ENCODE assay signal across 8 cellular contexts in genomic region chr12:94710933-94711332, GRCh38.
DNase-seq lines count a peak whose midpoint lies in the region; ATAC-seq and TF ChIP-seq lines count a peak whose summit lies in the region.

No MANE protein-coding gene starts in this region.

- H4K20me1 ChIP-seq in GM23248 (ENCODE audit: insufficient read depth), result no peaks in the 10 kb centered on the region

- H3K9me3 ChIP-seq in GM23248 (ENCODE audit: low read depth) (no peaks in the 10 kb centered on the region), ascending aorta (no peaks in the 10 kb centered on the region)

- TF ChIP-seq CTCF in C4-2B (conservative IDR thresholded peaks at IDR 0.05) (peak; percentile 41), ascending aorta (IDR thresholded peaks at IDR 0.05) (peak in 1 of 3 experiments; percentile 14)

- H2AFZ ChIP-seq in GM23248, result no peak overlapping the region

- intact Hi-C loops in ascending aorta (cut with DNase I), result no loop called here

- 55 to 60% methylated on average over 3 of the region's 3 CpGs for WGBS in GM23248 (ENCODE audit: low coverage in 1 of 2, low lambda C conversion rate in 2 of 2, missing lambda C conversion rate in 2 of 2), 2 experiments

- peak; percentile 29 for DNase-seq in GM23248
- DNase-seq in RPMI8226, result peak; percentile 27
- peak; percentile 20 for DNase-seq in stimulated activated naive CD8-positive, alpha-beta T cell treated with anti-CD3 and anti-CD28 coated beads, Interleukin-15, Interleukin-2, amounts not matched to agents 100 U/mL and 50 U/mL, for 24 hours
- no peak for DNase-seq in NCI-H446 (lab: John Stamatoyannopoulos, UW)
- no peak for DNase-seq in ascending aorta (ENCODE audit: low spot score in 2 of 2)

- H3K9me2 ChIP-seq in GM23248 (ENCODE audit: insufficient read depth), result no peaks in the 10 kb centered on the region

- H3K9ac ChIP-seq in GM23248, result no peak overlapping the region

- H3K4me3 ChIP-seq in GM23248, result no peak overlapping the region
- no peak overlapping the region for H3K4me3 ChIP-seq in ascending aorta

- H3K27ac ChIP-seq in C4-2B (no peak overlapping the region), GM23248 (no peak overlapping the region), ascending aorta (no peak overlapping the region)

- in situ Hi-C loops in GM23248 (cut with MboI), result no loop called here

- no peaks in the 10 kb centered on the region for H3K36me3 ChIP-seq in GM23248 (ENCODE audit: low read depth)
- no peaks in the 10 kb centered on the region for H3K36me3 ChIP-seq in ascending aorta

- H3K4me1 ChIP-seq in GM23248 (ENCODE audit: insufficient read depth) (peaks cover 10% of the 10 kb centered on the region; the same call in 1 of the 2 replicates), ascending aorta (peaks cover 0 to 6% of the 10 kb centered on the region in 2 donors)

- H3K27me3 ChIP-seq in GM23248 (replicated peaks; ENCODE audit: insufficient read depth) (peaks cover 7% of the 10 kb centered on the region; the same call in 1 of the 2 replicates), ascending aorta (no peaks in the 10 kb centered on the region)

- H3F3A ChIP-seq in GM23248 (ENCODE audit: insufficient read depth), result no peaks in the 10 kb centered on the region; the same call in 1 of the 2 replicates

- no peak overlapping the region for H3K4me2 ChIP-seq in GM23248 (ENCODE audit: unreplicated experiment)

- peak; percentile 22 for ATAC-seq in esophagus mucosa
- peak; percentile 40 for ATAC-seq in stimulated activated naive CD8-positive, alpha-beta T cell treated with anti-CD3 and anti-CD28 coated beads, Interleukin-15, Interleukin-2, amounts not matched to agents 100 U/mL and 50 U/mL, for 24 hours
- ATAC-seq in GM19397 (IDR thresholded peaks at IDR 0.05; ENCODE audit: unreplicated experiment), result no peak

- H3K79me2 ChIP-seq in GM23248 (ENCODE audit: insufficient read depth), result no peaks in the 10 kb centered on the region

Comparison
In these comparisons a context has a peak if more than half of its experiments do, and no peak if none do; other contexts are left out.
1. DNase-seq: peak in GM23248 (single experiment), RPMI8226 (single experiment) and stimulated activated naive CD8-positive, alpha-beta T cell treated with anti-CD3 and anti-CD28 coated beads, Interleukin-15, Interleukin-2, amounts not matched to agents 100 U/mL and 50 U/mL, for 24 hours (single experiment); none in NCI-H446 (0 of 2) and ascending aorta (0 of 2).